In the genomic region with DNA sequence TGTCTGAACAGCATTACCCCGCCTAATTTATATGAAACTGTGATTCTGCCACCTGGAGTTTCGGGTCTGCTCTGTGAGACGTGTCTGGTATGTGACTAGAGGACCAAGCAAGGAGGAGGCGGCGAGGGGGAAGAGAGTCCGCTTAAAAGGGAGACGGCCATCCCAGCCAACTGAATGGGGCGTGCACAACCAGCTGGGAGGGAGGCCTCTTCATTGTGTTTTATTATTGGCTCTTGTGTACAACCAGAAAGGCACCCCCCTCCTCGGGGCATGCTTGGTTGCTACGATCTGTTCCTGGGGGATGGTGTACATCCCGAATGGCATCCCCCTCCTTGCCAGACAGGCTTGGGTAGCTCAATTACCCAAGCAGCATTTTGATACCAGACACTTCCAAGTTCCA, we compare ENCODE assay signal across 17 cellular contexts.
"Had no signal": no experiment of that assay in that cellular context is flagged by ENCODE, and none has a peak within 500 bp of the region (broad histone marks: within the 10 kb centered on the region; RNA-seq: fewer than 3 reads in every experiment).

No MANE protein-coding gene starts in this region.

- H3K4me1 ChIP-seq: pancreas, right lobe of liver, testis had no signal

- H3K9me3 ChIP-seq: pancreas, right lobe of liver, testis had no signal

- H3K4me3 ChIP-seq: hepatocyte, pancreas, right lobe of liver, testis had no signal

- H3K4me3 Mint-ChIP-seq: dendritic cell treated with granulocyte-macrophage colony-stimulating factor and Interleukin-4, amounts not matched to agents 40 ng/mL and 50 ng/mL, for 4 days; effector memory CD8-positive, alpha-beta T cell; naive thymus-derived CD4-positive, alpha-beta T cell; stimulated activated memory B cell treated with anti-CD40 and anti-IgM and Interleukin-4, amounts not matched to agents 10 μg/mL and 1 μg/mL and 100 μg/mL, for 72 hours; stimulated activated naive CD8-positive, alpha-beta T cell treated with anti-CD3 and anti-CD28 coated beads, Interleukin-15, Interleukin-2, amounts not matched to agents 100 ng/mL and 50 ng/mL, for 24 hours; type B pancreatic cell had no signal

- H3K36me3 ChIP-seq: pancreas, right lobe of liver had no signal

- H3K9me3 Mint-ChIP-seq: dendritic cell treated with granulocyte-macrophage colony-stimulating factor and Interleukin-4, amounts not matched to agents 40 ng/mL and 50 ng/mL, for 4 days; stimulated activated memory B cell treated with anti-CD40 and anti-IgM and Interleukin-4, amounts not matched to agents 10 μg/mL and 1 μg/mL and 100 μg/mL, for 72 hours; type B pancreatic cell had no signal

- H3K4me1 Mint-ChIP-seq: naive thymus-derived CD4-positive, alpha-beta T cell; stimulated activated memory B cell treated with anti-CD40 and anti-IgM and Interleukin-4, amounts not matched to agents 10 μg/mL and 1 μg/mL and 100 μg/mL, for 72 hours had no signal

- H3K27ac Mint-ChIP-seq: dendritic cell treated with granulocyte-macrophage colony-stimulating factor and Interleukin-4, amounts not matched to agents 40 ng/mL and 50 ng/mL, for 4 days; effector memory CD8-positive, alpha-beta T cell; naive thymus-derived CD4-positive, alpha-beta T cell; progenitor cell of endocrine pancreas; stimulated activated memory B cell treated with anti-CD40 and anti-IgM and Interleukin-4, amounts not matched to agents 10 μg/mL and 1 μg/mL and 100 μg/mL, for 72 hours; stimulated activated naive CD8-positive, alpha-beta T cell treated with anti-CD3 and anti-CD28 coated beads, Interleukin-15, Interleukin-2, amounts not matched to agents 100 ng/mL and 50 ng/mL, for 24 hours; type B pancreatic cell had no signal

- H3K36me3 Mint-ChIP-seq: naive thymus-derived CD4-positive, alpha-beta T cell; stimulated activated memory B cell treated with anti-CD40 and anti-IgM and Interleukin-4, amounts not matched to agents 10 μg/mL and 1 μg/mL and 100 μg/mL, for 72 hours; type B pancreatic cell had no signal

- ATAC-seq: effector memory CD8-positive, alpha-beta T cell; foreskin keratinocyte; left colon; naive thymus-derived CD4-positive, alpha-beta T cell; pancreas; right lobe of liver; stimulated activated memory B cell treated with anti-CD40 and anti-IgM and Interleukin-4, amounts not matched to agents 10 μg/mL and 1 μg/mL and 100 μg/mL, for 72 hours had no signal

- DNase-seq: cerebellar nuclear complex; effector memory CD8-positive, alpha-beta T cell; foreskin keratinocyte; left colon; mammary epithelial cell; naive thymus-derived CD4-positive, alpha-beta T cell; occipital lobe; pancreas; right lobe of liver; stimulated activated CD4-positive, alpha-beta T cell treated with anti-CD3 and anti-CD28 coated beads, Interleukin-4, amount 100 ng/mL, for 1 hour; testis had no signal

- H3K27me3 Mint-ChIP-seq: dendritic cell treated with granulocyte-macrophage colony-stimulating factor and Interleukin-4, amounts not matched to agents 40 ng/mL and 50 ng/mL, for 4 days; effector memory CD8-positive, alpha-beta T cell; naive thymus-derived CD4-positive, alpha-beta T cell; stimulated activated memory B cell treated with anti-CD40 and anti-IgM and Interleukin-4, amounts not matched to agents 10 μg/mL and 1 μg/mL and 100 μg/mL, for 72 hours; stimulated activated naive CD8-positive, alpha-beta T cell treated with anti-CD3 and anti-CD28 coated beads, Interleukin-15, Interleukin-2, amounts not matched to agents 100 ng/mL and 50 ng/mL, for 24 hours had no signal

- H3K27me3 ChIP-seq: foreskin keratinocyte, pancreas, right lobe of liver, testis had no signal

- H3K27ac ChIP-seq: foreskin keratinocyte, hepatocyte, pancreas, right lobe of liver, testis had no signal
